ENCODE assay signal across 1 cellular context in genomic region chr11:66649903-66650302, GRCh38.
A peak's percentile ranks its signal among the peaks of the same experiment; 100 is the strongest.
TF ChIP-seq lines count a peak whose summit lies in the region.

No MANE protein-coding gene starts in this region.

TF ChIP-seq in HepG2, 621 proteins besides CTCF, POLR2A, EP300 and RAD21:
- TF ChIP-seq HNF4A (CRISPR knock-in tag; IDR thresholded peaks at IDR 0.05) (no peak), LRRFIP1 (CRISPR knock-in tag; conservative IDR thresholded peaks at IDR 0.05) (no peak), RBM22 (optimal IDR thresholded peaks at IDR 0.05; ENCODE audit: low read length) (peak; percentile 75), ZNF792 (CRISPR knock-in tag; IDR thresholded peaks at IDR 0.05) (no peak), ZIK1 (CRISPR knock-in tag; IDR thresholded peaks at IDR 0.05; ENCODE audit: borderline replicate concordance, low read depth) (no peak), MAFF (IDR thresholded peaks at IDR 0.05; ENCODE audit: low read depth, low read length) (no peak), ZNF318 (CRISPR knock-in tag; IDR thresholded peaks at IDR 0.05) (no peak)
